1 cellular context compared by ENCODE assay signal in genomic region chr12:31288381-31288780, GRCh38.
TF ChIP-seq lines count a peak whose summit lies in the region.

No MANE protein-coding gene starts in this region.

TF ChIP-seq in WTC11, 78 proteins besides CTCF, POLR2A, EP300 and RAD21 (continued from another document):
- TF ChIP-seq FOXJ3 (CRISPR knock-in tag; IDR thresholded peaks at IDR 0.05; ENCODE audit: borderline replicate concordance), result no peak
- no peak for TF ChIP-seq NR2C2 (CRISPR knock-in tag; IDR thresholded peaks at IDR 0.05)
- TF ChIP-seq ZNF532 (CRISPR knock-in tag; IDR thresholded peaks at IDR 0.05; ENCODE audit: borderline replicate concordance), result no peak
- no peak for TF ChIP-seq USF1 (CRISPR knock-in tag; IDR thresholded peaks at IDR 0.05)
- no peak for TF ChIP-seq FOXK1 (CRISPR knock-in tag; IDR thresholded peaks at IDR 0.05)
- TF ChIP-seq MLX (CRISPR knock-in tag; IDR thresholded peaks at IDR 0.05), result no peak
- TF ChIP-seq ZNF416 (CRISPR knock-in tag; IDR thresholded peaks at IDR 0.05), result no peak
- TF ChIP-seq ZNF512 (CRISPR knock-in tag; IDR thresholded peaks at IDR 0.05; ENCODE audit: borderline replicate concordance), result no peak
- TF ChIP-seq ZNF263 (CRISPR knock-in tag; IDR thresholded peaks at IDR 0.05; ENCODE audit: low read depth), result no peak
- TF ChIP-seq ATF6 (CRISPR knock-in tag; IDR thresholded peaks at IDR 0.05), result no peak
- TF ChIP-seq FOXP1 (CRISPR knock-in tag; IDR thresholded peaks at IDR 0.05; ENCODE audit: borderline replicate concordance), result no peak
- no peak for TF ChIP-seq ZBTB43 (CRISPR knock-in tag; IDR thresholded peaks at IDR 0.05)
- TF ChIP-seq E2F4 (CRISPR knock-in tag; IDR thresholded peaks at IDR 0.05; ENCODE audit: borderline replicate concordance, low read depth), result no peak
- TF ChIP-seq AFF4 (CRISPR knock-in tag; IDR thresholded peaks at IDR 0.05; ENCODE audit: borderline replicate concordance), result no peak
- TF ChIP-seq ZNF232 (CRISPR knock-in tag; IDR thresholded peaks at IDR 0.05), result no peak
- no peak for TF ChIP-seq IRF1 (CRISPR knock-in tag; IDR thresholded peaks at IDR 0.05)
- no peak for TF ChIP-seq FOXP4 (CRISPR knock-in tag; IDR thresholded peaks at IDR 0.05)
- no peak for TF ChIP-seq NFYB (CRISPR knock-in tag; conservative IDR thresholded peaks at IDR 0.05; ENCODE audit: low read depth)
- no peak for TF ChIP-seq RELA (CRISPR knock-in tag; IDR thresholded peaks at IDR 0.05; ENCODE audit: borderline replicate concordance)
